Comparison of ENCODE assay signal across 10 cellular contexts in the genomic region with DNA sequence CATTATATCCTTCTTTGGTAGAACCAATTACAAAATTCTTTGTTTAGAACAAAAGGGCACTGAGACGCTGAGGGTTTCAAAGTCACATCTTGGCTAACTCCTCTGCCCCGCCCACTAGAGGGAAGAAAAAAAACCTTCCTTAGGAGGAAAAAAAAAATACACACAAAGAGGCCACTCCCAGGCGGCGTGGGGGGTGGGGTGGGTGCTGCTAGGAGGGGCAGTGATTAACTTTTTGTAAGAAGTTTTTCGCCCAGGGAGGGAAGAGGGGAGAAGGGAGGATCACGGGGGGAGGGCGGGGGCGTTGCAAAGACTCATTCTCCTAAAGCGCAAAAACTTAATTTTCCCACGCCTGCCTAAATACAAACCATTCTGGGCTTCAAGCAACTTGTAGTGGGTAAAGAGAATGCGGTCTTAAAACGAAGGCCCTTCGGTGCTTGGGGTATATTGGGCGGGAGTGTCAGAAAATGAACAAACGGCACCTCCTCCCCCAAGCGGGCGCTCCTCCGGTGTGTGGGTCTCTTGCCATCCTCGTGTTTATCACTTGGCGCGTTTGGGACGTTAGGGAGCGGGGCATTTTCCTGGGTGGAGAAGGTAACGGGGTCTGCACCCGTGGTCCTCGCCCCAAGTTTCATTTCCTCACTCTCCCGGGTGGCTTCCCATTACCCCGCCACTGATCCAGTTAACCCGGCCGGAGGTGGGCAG. TPM values are rescaled to one million over a fixed set of nuclear protein-coding genes. Genes with fewer than 3 reads are reported as not detected.
DNase-seq lines count a peak whose midpoint lies in the region; ATAC-seq, FAIRE-seq and TF ChIP-seq lines count a peak whose summit lies in the region.
"Had no signal": no experiment of that assay in that cellular context is flagged by ENCODE, and none has a peak within 500 bp of the region (broad histone marks: within the 10 kb centered on the region; RNA-seq: fewer than 3 reads in every experiment).

No MANE protein-coding gene starts in this region.

- intact Hi-C loops in HepG2 (cut with micrococcal nuclease; ENCODE audit: unreplicated experiment) = no loop called here
- intact Hi-C loops in ovary (cut with DNase I) = no loop called here

- no peak for DNase-seq in HepG2 (ENCODE audit: low spot score)
- DNase-seq in MG63 = peak; percentile 21
- peak; percentile 86 for DNase-seq in activated CD8-positive, alpha-beta T cell treated with anti-CD3 and anti-CD28 coated beads, Interleukin-2, amount 10 ng/mL, durations not matched to agents 7 days and 5 days
- DNase-seq in ovary = no peak
- DNase-seq in D721Med (ENCODE audit: insufficient read length, low spot score) = no peak
- no peak for DNase-seq in NCI-H1436 treated with DMSO at 0.1 percent for 48 hours (lab: John Stamatoyannopoulos, UW)

- TF ChIP-seq EP300 in HepG2 (IDR thresholded peaks at IDR 0.05; ENCODE audit: low read depth in 2 of 2, low read length in 2 of 2) (no peak), HepG2 (CRISPR knock-in tag; IDR thresholded peaks at IDR 0.05; ENCODE audit: borderline replicate concordance) (no peak), ovary (IDR thresholded peaks at IDR 0.05) (no peak)

- no peaks in the 10 kb centered on the region for H4K20me1 ChIP-seq in HepG2 (ENCODE audit: insufficient read depth, low read length)

- peaks cover 6% of the 10 kb centered on the region for H3K27me3 Mint-ChIP-seq in activated CD8-positive, alpha-beta T cell treated with anti-CD3 and anti-CD28 coated beads, Interleukin-2, amount 10 ng/mL, durations not matched to agents 7 days and 5 days (ENCODE audit: low read depth)

- POLR2A ChIA-PET in HepG2 (lab: Yijun Ruan, JAX) = no interaction called here
- POLR2A ChIA-PET in activated CD8-positive, alpha-beta T cell treated with anti-CD3 and anti-CD28 coated beads, Interleukin-2, amount 10 ng/mL, durations not matched to agents 7 days and 5 days (lab: Charles Lee) = interaction anchor here (0.8 to 1.8 kb wide), 14 partner anchors 14 to 265 kb away, joined by 3 to 47 read pairs (median 6); no protein-coding TSS in a partner anchor

- peaks cover 0 to 9% (median 1%) of the 10 kb centered on the region in 4 donors for H3K27me3 ChIP-seq in liver (ENCODE audit: control insufficient read depth in 4 of 4, insufficient read depth in 4 of 4, low read length in 3 of 4)
- peaks cover 0 to 62% of the 10 kb centered on the region in 2 experiments; a peak in 4 of 5 replicates for H3K27me3 ChIP-seq in HepG2 (ENCODE audit: control insufficient read depth in 1 of 2, insufficient read depth in 2 of 2, low read length in 2 of 2)
- peaks cover 64% of the 10 kb centered on the region for H3K27me3 ChIP-seq in MG63
- H3K27me3 ChIP-seq in esophagus (ENCODE audit: control insufficient read depth in 1 of 2, insufficient read depth in 2 of 2, low read length in 2 of 2) = peaks cover 2 to 3% of the 10 kb centered on the region in 2 donors
- no peaks in the 10 kb centered on the region for H3K27me3 ChIP-seq in ovary

- peak overlapping the region; percentile 98 for H3K4me3 Mint-ChIP-seq in activated CD8-positive, alpha-beta T cell treated with anti-CD3 and anti-CD28 coated beads, Interleukin-2, amount 10 ng/mL, durations not matched to agents 7 days and 5 days

- H3K36me3 Mint-ChIP-seq in activated CD8-positive, alpha-beta T cell treated with anti-CD3 and anti-CD28 coated beads, Interleukin-2, amount 10 ng/mL, durations not matched to agents 7 days and 5 days (ENCODE audit: low read depth) = peaks cover 55% of the 10 kb centered on the region

- H3K36me3 ChIP-seq in liver (ENCODE audit: control insufficient read depth in 4 of 4, insufficient read depth in 3 of 4, low read depth in 1 of 4, low read length in 3 of 4) (no peaks in the 10 kb centered on the region), HepG2 (replicated peaks in 1 of 2; ENCODE audit: control insufficient read depth in 1 of 2, insufficient read depth in 2 of 2, low read length in 2 of 2) (no peaks in the 10 kb centered on the region), MG63 (no peaks in the 10 kb centered on the region), esophagus (ENCODE audit: control insufficient read depth in 2 of 2, insufficient read depth in 2 of 2, low read length in 1 of 2) (no peaks in the 10 kb centered on the region), ovary (no peaks in the 10 kb centered on the region)

- H3K79me2 ChIP-seq in HepG2 (ENCODE audit: insufficient read depth, low read length) = no peaks in the 10 kb centered on the region

- peaks cover 49% of the 10 kb centered on the region for H3K4me1 Mint-ChIP-seq in activated CD8-positive, alpha-beta T cell treated with anti-CD3 and anti-CD28 coated beads, Interleukin-2, amount 10 ng/mL, durations not matched to agents 7 days and 5 days (ENCODE audit: low read depth)

- no peak for TF ChIP-seq CTCF in liver (IDR thresholded peaks at IDR 0.05; ENCODE audit: low read depth, low read length, missing input control)
- TF ChIP-seq CTCF in HepG2 (CRISPR knock-in tag; IDR thresholded peaks at IDR 0.05) = no peak
- no peak for TF ChIP-seq CTCF in ovary (IDR thresholded peaks at IDR 0.05)
- no peak for TF ChIP-seq CTCF in D721Med (IDR thresholded peaks at IDR 0.05; ENCODE audit: insufficient read depth, missing control alignments)

- TF ChIP-seq POLR2A in HepG2 (IDR thresholded peaks at IDR 0.05; ENCODE audit: insufficient read depth in 1 of 2, low read depth in 2 of 2, low read length in 2 of 2) (no peak), ovary (IDR thresholded peaks at IDR 0.05) (no peak)

- no peak overlapping the region for H2AFZ ChIP-seq in HepG2 (ENCODE audit: low read length)

- H3K9ac ChIP-seq in liver (ENCODE audit: low read depth in 1 of 2, low read length in 2 of 2) = no peak overlapping the region
- no peak overlapping the region for H3K9ac ChIP-seq in HepG2 (ENCODE audit: insufficient read depth, low read depth, low read length)

- no TSS peak for BruUV-seq in HepG2 (replicated peaks; lab: Mats Ljungman, UMichigan)

- 3% methylated on average over 30 of the region's 30 CpGs for WGBS in liver
- WGBS in HepG2 (ENCODE audit: low lambda C conversion rate) = 39% methylated on average over 30 of the region's 30 CpGs
- 1 to 3% methylated on average over 29 to 30 of the region's 30 CpGs for WGBS in esophagus, 2 donors
- 1 to 2% (median 2%) methylated on average over 29 to 30 of the region's 30 CpGs for WGBS in ovary, 3 donors

- TF ChIP-seq RAD21 in liver (IDR thresholded peaks at IDR 0.05) = no peak
- no peak for TF ChIP-seq RAD21 in HepG2 (CRISPR knock-in tag; IDR thresholded peaks at IDR 0.05)

- no peaks in the 10 kb centered on the region for H3K9me3 Mint-ChIP-seq in activated CD8-positive, alpha-beta T cell treated with anti-CD3 and anti-CD28 coated beads, Interleukin-2, amount 10 ng/mL, durations not matched to agents 7 days and 5 days (ENCODE audit: insufficient read depth)

- H3K27ac Mint-ChIP-seq in activated CD8-positive, alpha-beta T cell treated with anti-CD3 and anti-CD28 coated beads, Interleukin-2, amount 10 ng/mL, durations not matched to agents 7 days and 5 days = peak overlapping the region; percentile 80

- FAIRE-seq in HepG2 (lab: Jason Lieb, UNC) (no peak), D721Med (lab: Jason Lieb, UNC) (no peak)
- FAIRE-seq: colon had no signal

- H3K4me3 ChIP-seq in liver (ENCODE audit: low read depth in 1 of 3, low read length in 3 of 3) (peak overlapping the region in 2 of 3 donors; percentile 49 to 52), HepG2 (replicated peaks in 1 of 3; ENCODE audit: insufficient read depth in 1 of 3, low read depth in 2 of 3, low read length in 3 of 3) (no peak overlapping the region), MG63 (peak overlapping the region; percentile 40), esophagus (ENCODE audit: low read depth in 1 of 2, low read length in 2 of 2) (peak overlapping the region; percentile 54 to 61), ovary (peak overlapping the region; percentile 17)

- H3K9me3 ChIP-seq in liver (ENCODE audit: control insufficient read depth in 4 of 4, low read length in 3 of 4) (no peaks in the 10 kb centered on the region), HepG2 (ENCODE audit: low read length) (no peaks in the 10 kb centered on the region), MG63 (no peaks in the 10 kb centered on the region), esophagus (ENCODE audit: control insufficient read depth in 2 of 2, insufficient read depth in 1 of 2, low read depth in 1 of 2, low read length in 1 of 2) (no peaks in the 10 kb centered on the region), ovary (no peaks in the 10 kb centered on the region)

- H3K4me1 ChIP-seq in liver (ENCODE audit: control insufficient read depth in 4 of 4, insufficient read depth in 4 of 4, low read length in 3 of 4) (peaks cover 10 to 26% (median 17%) of the 10 kb centered on the region in 4 donors), HepG2 (ENCODE audit: insufficient read depth, low read length) (peaks cover 8% of the 10 kb centered on the region; the same call in 1 of the 2 replicates), esophagus (ENCODE audit: control insufficient read depth in 2 of 2, insufficient read depth in 2 of 2, low read length in 1 of 2) (peaks cover 2 to 7% of the 10 kb centered on the region in 2 donors), ovary (ENCODE audit: insufficient read depth) (peaks cover 4% of the 10 kb centered on the region)

- in situ Hi-C loops in HepG2 (cut with HindIII; ENCODE audit: extremely low pct_ligation_motif_present, low pct_unique_long_range_greater_than_20kb) = no loop called here

- no peak; the same call in 2 of the 3 replicates for ATAC-seq in HepG2
- peak; percentile 12 for ATAC-seq in activated CD8-positive, alpha-beta T cell treated with anti-CD3 and anti-CD28 coated beads, Interleukin-2, amount 10 ng/mL, durations not matched to agents 7 days and 5 days

- CTCF ChIA-PET in HepG2 (lab: Yijun Ruan, JAX; ENCODE audit: low intra/inter-chr PET ratio, low total read pairs) = no interaction called here
- CTCF ChIA-PET in activated CD8-positive, alpha-beta T cell treated with anti-CD3 and anti-CD28 coated beads, Interleukin-2, amount 10 ng/mL, durations not matched to agents 7 days and 5 days (lab: Charles Lee) = interaction anchor here (1.2 to 1.3 kb wide), 2 partner anchors 59 to 202 kb away, joined by 5 to 6 read pairs; no protein-coding TSS in a partner anchor

- peak overlapping the region; percentile 43 to 73 for H3K27ac ChIP-seq in liver (ENCODE audit: low read depth in 1 of 2, low read length in 2 of 2)
- no peak overlapping the region for H3K27ac ChIP-seq in HepG2 (ENCODE audit: extremely low read length, insufficient read depth, low read length)
- H3K27ac ChIP-seq in esophagus (ENCODE audit: low read depth in 2 of 2, low read length in 1 of 2) = peak overlapping the region; percentile 26 to 43
- H3K27ac ChIP-seq in ovary = no peak overlapping the region
- H3K27ac ChIP-seq: C4-2B had no signal

- no peak overlapping the region for H3K4me2 ChIP-seq in HepG2 (ENCODE audit: low read depth, low read length)

RNA-seq across cellular contexts. Expression of a gene that starts 1.7 kb away (rescaled TPM):
- 1 to 10 TPM; 5.0 to 9.0 TPM for total RNA-seq in liver
- 1 to 10 TPM; 5.8 to 6.4 TPM for polyA plus RNA-seq in liver
- 0.29 and 0.55 TPM in 2 replicates for total RNA-seq in HepG2 (2016; rRNA removed; fragmentation: Illumina TruSeq; extraction: Trizol)
- total RNA-seq in HepG2 (2016; cell fraction: cytosol; rRNA removed; fragmentation: Illumina TruSeq; extraction: Trizol; ENCODE audit: low read depth) = 0.18 TPM in 1 of 2 replicates, not detected in the other
- total RNA-seq in HepG2 (2016; cell fraction: insoluble cytoplasmic fraction; rRNA removed; fragmentation: Illumina TruSeq; extraction: Trizol) = 0.13 and 0.50 TPM in 2 replicates
- total RNA-seq in HepG2 (2016; cell fraction: membrane; rRNA removed; fragmentation: Illumina TruSeq; extraction: Trizol) = 0.31 and 0.43 TPM in 2 replicates
- 0.34 and 0.37 TPM in 2 replicates for total RNA-seq in HepG2 (2016; cell fraction: nucleus; rRNA removed; fragmentation: Illumina TruSeq; extraction: Trizol)
- 0.34 and 0.69 TPM in 2 replicates for polyA plus RNA-seq in HepG2 (2011; rRNA removed)
- polyA plus RNA-seq in HepG2 (2011; cell fraction: cytosol; rRNA removed) = 0.49 and 0.50 TPM in 2 replicates
- polyA plus RNA-seq in HepG2 (2011; cell fraction: nucleus; rRNA removed) = 0.32 and 0.36 TPM in 2 replicates
- 0.12 and 0.47 TPM in 2 replicates for polyA plus RNA-seq in HepG2 (2012)
- polyA plus RNA-seq in HepG2 (2016; cell fraction: cytosol; fragmentation: Illumina TruSeq; extraction: Trizol; ENCODE audit: low read depth) = 0.08 TPM in 1 of 2 replicates, not detected in the other
- 0.19 and 0.26 TPM in 2 replicates for polyA plus RNA-seq in HepG2 (2016; cell fraction: insoluble cytoplasmic fraction; fragmentation: Illumina TruSeq; extraction: Trizol; ENCODE audit: low read depth)
- polyA plus RNA-seq in HepG2 (2016; cell fraction: membrane; fragmentation: Illumina TruSeq; extraction: Trizol; ENCODE audit: low read depth) = not detected in 2 replicates
- polyA plus RNA-seq in HepG2 (2016; cell fraction: nucleus; fragmentation: Illumina TruSeq; extraction: Trizol; ENCODE audit: insufficient read depth, low read depth) = 0.74 and 1.00 TPM in 2 replicates
- polyA minus RNA-seq in HepG2 (2011; rRNA and poly(A)+ RNA removed; ENCODE audit: low replicate concordance) = 1.2 and 180 TPM in 2 replicates
- polyA minus RNA-seq in HepG2 (2011; cell fraction: cytosol; rRNA and poly(A)+ RNA removed) = not detected in 2 replicates
- polyA minus RNA-seq in HepG2 (2011; cell fraction: nucleus; rRNA and poly(A)+ RNA removed) = 0.39 TPM in 1 of 2 replicates, not detected in the other
- not detected in 2 replicates for total RNA-seq in MG63 (2014; rRNA removed; shearing (Covaris generic); ENCODE audit: low replicate concordance)
- total RNA-seq in activated CD8-positive, alpha-beta T cell treated with anti-CD3 and anti-CD28 coated beads, Interleukin-2, amount 10 ng/mL, durations not matched to agents 7 days and 5 days = 100 to 1,000 TPM; 219 to 226 TPM
- polyA plus RNA-seq in esophagus = 1 to 10 TPM; 3.8 to 5.1 TPM
- total RNA-seq in ovary = 10 to 100 TPM in 2 of 7 donors, 1 to 10 TPM in 5; 2.7 to 20.2 (median 6.2) TPM
- polyA plus RNA-seq in ovary = 10 to 100 TPM in 1 of 2 donors, 1 to 10 TPM in 1; 8.9 to 33.0 TPM

Comparison
In these comparisons a context has a peak if more than half of its experiments do, and no peak if none do; other contexts are left out.
1. H3K27ac ChIP-seq: peak in liver (2 of 2) and esophagus (2 of 2); none in HepG2 (single experiment) and ovary (0 of 2).
2. H3K4me3 ChIP-seq: peak in liver (2 of 3), MG63 (single experiment), esophagus (2 of 2) and ovary (single experiment); none in HepG2 (0 of 3).
3. DNase-seq: peak in MG63 (single experiment) and activated CD8-positive, alpha-beta T cell treated with anti-CD3 and anti-CD28 coated beads, Interleukin-2, amount 10 ng/mL, durations not matched to agents 7 days and 5 days (single experiment); none in HepG2 (single experiment), ovary (0 of 5), D721Med (single experiment) and NCI-H1436 treated with DMSO at 0.1 percent for 48 hours (single experiment).
4. RNA of a gene that starts 1.7 kb away (total RNA-seq): 219 to 226 TPM in activated CD8-positive, alpha-beta T cell treated with anti-CD3 and anti-CD28 coated beads, Interleukin-2, amount 10 ng/mL, durations not matched to agents 7 days and 5 days; 5.0 to 9.0 TPM in liver, 2.7 to 20.2 TPM in ovary, 0.13 to 0.55 TPM in HepG2 and not detected in MG63; every median in the first group is over 10 times any median in the second.